Comparison of ENCODE assay signal across 11 cellular contexts in the genomic region with DNA sequence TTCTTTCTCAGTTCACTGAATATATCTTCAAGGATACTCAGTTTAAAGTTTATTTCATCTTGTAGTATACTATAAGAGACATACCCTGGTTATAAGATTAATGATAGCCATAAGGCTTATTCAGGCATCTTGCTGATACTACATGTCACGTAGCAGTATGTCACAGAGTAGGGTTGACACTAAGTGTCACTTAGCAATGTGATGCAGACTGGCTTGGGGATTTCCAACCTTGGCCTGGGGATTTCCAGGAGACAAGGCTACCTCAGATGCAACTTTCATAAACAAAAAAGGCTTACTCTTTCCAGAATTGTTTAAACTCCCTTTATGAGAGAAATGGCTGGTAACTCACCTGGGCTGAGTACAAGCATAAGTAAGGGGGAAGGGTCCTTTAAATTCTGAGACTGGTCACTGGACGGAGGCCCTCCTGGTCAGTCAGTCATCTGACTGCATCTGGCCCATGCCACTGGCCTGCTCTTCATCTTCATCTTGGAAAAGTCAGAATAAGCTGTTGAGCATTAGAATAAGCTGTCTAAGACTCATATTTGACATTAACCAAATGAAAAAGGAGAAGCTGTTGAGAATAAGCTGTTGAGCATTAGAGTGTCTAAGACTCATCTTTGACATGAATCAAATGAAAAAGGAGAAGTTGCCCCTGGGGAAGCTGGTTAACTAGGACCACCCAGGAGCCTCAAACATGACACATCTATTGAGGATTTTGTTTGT. TPM values are rescaled to one million over a fixed set of nuclear protein-coding genes. Genes with fewer than 3 reads are reported as not detected.
DNase-seq lines count a peak whose midpoint lies in the region; ATAC-seq and FAIRE-seq lines count a peak whose summit lies in the region.
"Had no signal": no experiment of that assay in that cellular context is flagged by ENCODE, and none has a peak within 500 bp of the region (broad histone marks: within the 10 kb centered on the region; RNA-seq: fewer than 3 reads in every experiment).

No MANE protein-coding gene starts in this region.

- no peak for FAIRE-seq in frontal cortex (lab: Jason Lieb, UNC)

- no peaks in the 10 kb centered on the region for H3K36me3 Mint-ChIP-seq in memory B cell
- H3K36me3 Mint-ChIP-seq: mesothelial cell of epicardium had no signal

- H3K9me3 Mint-ChIP-seq in memory B cell: peaks cover 4% of the 10 kb centered on the region

- ATAC-seq in GM18870 (IDR thresholded peaks at IDR 0.05; ENCODE audit: unreplicated experiment): peak; percentile 97
- peak; percentile 94 for ATAC-seq in GM21723 (IDR thresholded peaks at IDR 0.05; ENCODE audit: unreplicated experiment)
- peak; percentile 97 for ATAC-seq in HG03432 (IDR thresholded peaks at IDR 0.05; ENCODE audit: unreplicated experiment)
- peak; percentile 42 for ATAC-seq in memory B cell (ENCODE audit: low read depth)
- ATAC-seq in left lobe of liver: no peak
- ATAC-seq: activated CD4-positive, CD25-positive, alpha-beta regulatory T cell treated with anti-CD3 and anti-CD28 coated beads, Interleukin-2, amount 50 U/mL, for 24 hours had no signal

- H3K27ac Mint-ChIP-seq in memory B cell: no peak overlapping the region
- H3K27ac Mint-ChIP-seq: mesothelial cell of epicardium had no signal

- H3K27me3 Mint-ChIP-seq in memory B cell: no peaks in the 10 kb centered on the region

- H3K4me1 Mint-ChIP-seq in memory B cell: no peaks in the 10 kb centered on the region
- H3K4me1 Mint-ChIP-seq: mesothelial cell of epicardium had no signal

- H3K4me3 Mint-ChIP-seq in memory B cell: no peak overlapping the region
- H3K4me3 Mint-ChIP-seq: mesothelial cell of epicardium had no signal

- no peak for DNase-seq in memory B cell (ENCODE audit: low spot score in 2 of 2)
- no peak for DNase-seq in epidermal melanocyte (ENCODE audit: insufficient read length, low spot score)
- DNase-seq in left lobe of liver (ENCODE audit: low spot score): no peak
- DNase-seq in ureter (ENCODE audit: low spot score): no peak
- no peak for DNase-seq in frontal cortex (ENCODE audit: low spot score in 2 of 2)
- DNase-seq: stimulated activated CD4-positive, alpha-beta T cell treated with anti-CD3 and anti-CD28 coated beads, Interleukin-15, amount 100 ng/mL, for 24 hours had no signal

RNA-seq across cellular contexts. Expression of a gene that starts 9.5 kb away (rescaled TPM):
- total RNA-seq in left lobe of liver: 0.13 TPM
- not detected for total RNA-seq in ureter
- not detected for total RNA-seq in frontal cortex
- total RNA-seq: mesothelial cell of epicardium had no signal
